9 cellular contexts compared by ENCODE assay signal in the genomic region with DNA sequence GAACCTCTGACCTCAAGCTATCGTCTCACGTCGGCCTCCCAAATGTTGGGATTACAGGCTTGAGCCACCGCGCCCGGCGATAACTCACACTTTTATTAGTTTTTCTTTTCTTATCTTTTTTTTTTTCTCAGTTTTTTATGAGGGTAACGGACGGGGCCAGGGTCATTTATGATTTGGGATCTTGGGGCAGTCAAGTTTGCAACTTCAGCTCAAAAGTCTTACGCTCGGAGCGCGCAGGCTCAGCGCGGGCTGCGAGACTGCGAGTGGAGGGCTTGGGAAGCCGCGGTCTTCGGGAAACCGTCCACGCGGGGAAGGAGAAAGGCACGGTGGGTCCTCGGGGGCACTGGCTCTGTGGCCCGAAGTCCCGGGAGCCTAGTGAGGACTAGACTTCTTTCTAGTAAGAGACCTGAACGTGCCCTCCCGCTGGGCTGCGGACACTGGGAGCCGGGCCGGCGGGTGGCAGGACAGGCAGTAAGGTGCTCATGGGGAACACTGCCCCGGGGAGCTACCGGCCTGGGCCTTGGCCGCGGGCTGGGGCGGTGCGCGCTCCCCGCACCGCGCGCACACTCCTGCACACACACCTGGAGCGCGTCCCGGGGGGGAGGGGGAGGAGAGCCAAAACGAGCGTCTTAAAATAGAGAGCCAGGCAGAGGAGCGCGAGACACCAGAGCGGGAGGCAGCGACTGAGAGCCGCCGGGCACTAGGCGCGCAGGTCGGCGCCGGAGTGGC. TPM values are rescaled to one million over a fixed set of nuclear protein-coding genes. Genes with fewer than 3 reads are reported as not detected.
DNase-seq lines count a peak whose midpoint lies in the region; ATAC-seq lines count a peak whose summit lies in the region.
"Had no signal": no experiment of that assay in that cellular context is flagged by ENCODE, and none has a peak within 500 bp of the region (broad histone marks: within the 10 kb centered on the region; RNA-seq: fewer than 3 reads in every experiment).

No MANE protein-coding gene starts in this region.

- H3K27ac Mint-ChIP-seq in activated naive CD4-positive, alpha-beta T cell treated with anti-CD3 and anti-CD28 coated beads, Interleukin-2, amount 50 U/mL, for 24 hours, result no peak overlapping the region
- H3K27ac Mint-ChIP-seq in activated T-helper 17 cell treated with anti-CD3 and anti-CD28 coated beads, Interleukin-2, amount 50 U/mL, for 72 hours, result no peak overlapping the region
- no peak overlapping the region for H3K27ac Mint-ChIP-seq in stimulated activated effector memory CD8-positive, alpha-beta T cell treated with anti-CD3 and anti-CD28 coated beads, Interleukin-12 subunit alpha, Interleukin-12 subunit beta, amount 100 ng/mL, for 72 hours

- H3K4me1 Mint-ChIP-seq in activated naive CD4-positive, alpha-beta T cell treated with anti-CD3 and anti-CD28 coated beads, Interleukin-2, amount 50 U/mL, for 24 hours, result peaks cover 32% of the 10 kb centered on the region
- H3K4me1 Mint-ChIP-seq in activated T-helper 17 cell treated with anti-CD3 and anti-CD28 coated beads, Interleukin-2, amount 50 U/mL, for 72 hours, result no peaks in the 10 kb centered on the region
- peaks cover 26% of the 10 kb centered on the region for H3K4me1 Mint-ChIP-seq in stimulated activated effector memory CD8-positive, alpha-beta T cell treated with anti-CD3 and anti-CD28 coated beads, Interleukin-12 subunit alpha, Interleukin-12 subunit beta, amount 100 ng/mL, for 72 hours

- no peak for DNase-seq in activated naive CD4-positive, alpha-beta T cell treated with Interleukin-2 at 50 U/mL for 16 hours
- DNase-seq in iPS-NIHi7 (ENCODE audit: extremely low spot score), result peak; percentile 29
- no peak for DNase-seq in stimulated activated effector memory CD8-positive, alpha-beta T cell treated with anti-CD3 and anti-CD28 coated beads, Interleukin-12 subunit alpha, Interleukin-12 subunit beta, amount 100 ng/mL, for 72 hours (ENCODE audit: low spot score in 2 of 2)
- no peak for DNase-seq in hippocampal formation (lab: John Stamatoyannopoulos, UW)
- DNase-seq in NCI-H1048 (lab: John Stamatoyannopoulos, UW), result no peak

- ATAC-seq in activated T-helper 17 cell treated with anti-CD3 and anti-CD28 coated beads, Interleukin-2, amount 50 U/mL, for 72 hours (replicated peaks), result peak; percentile 6
- ATAC-seq in stimulated activated effector memory CD8-positive, alpha-beta T cell treated with anti-CD3 and anti-CD28 coated beads, Interleukin-12 subunit alpha, Interleukin-12 subunit beta, amount 100 ng/mL, for 72 hours, result peak; percentile 22
- ATAC-seq in GM21360 (IDR thresholded peaks at IDR 0.05; ENCODE audit: unreplicated experiment), result no peak

- peak overlapping the region; percentile 70 for H3K4me3 Mint-ChIP-seq in activated naive CD4-positive, alpha-beta T cell treated with anti-CD3 and anti-CD28 coated beads, Interleukin-2, amount 50 U/mL, for 24 hours
- peak overlapping the region; percentile 42 for H3K4me3 Mint-ChIP-seq in activated T-helper 17 cell treated with anti-CD3 and anti-CD28 coated beads, Interleukin-2, amount 50 U/mL, for 72 hours
- peak overlapping the region; percentile 46 for H3K4me3 Mint-ChIP-seq in stimulated activated effector memory CD8-positive, alpha-beta T cell treated with anti-CD3 and anti-CD28 coated beads, Interleukin-12 subunit alpha, Interleukin-12 subunit beta, amount 100 ng/mL, for 72 hours

- H3K36me3 Mint-ChIP-seq in activated naive CD4-positive, alpha-beta T cell treated with anti-CD3 and anti-CD28 coated beads, Interleukin-2, amount 50 U/mL, for 24 hours, result no peaks in the 10 kb centered on the region
- no peaks in the 10 kb centered on the region for H3K36me3 Mint-ChIP-seq in activated T-helper 17 cell treated with anti-CD3 and anti-CD28 coated beads, Interleukin-2, amount 50 U/mL, for 72 hours (ENCODE audit: low read depth)
- H3K36me3 Mint-ChIP-seq in stimulated activated effector memory CD8-positive, alpha-beta T cell treated with anti-CD3 and anti-CD28 coated beads, Interleukin-12 subunit alpha, Interleukin-12 subunit beta, amount 100 ng/mL, for 72 hours, result peaks cover 6% of the 10 kb centered on the region

- peaks cover 66% of the 10 kb centered on the region for H3K27me3 Mint-ChIP-seq in activated naive CD4-positive, alpha-beta T cell treated with anti-CD3 and anti-CD28 coated beads, Interleukin-2, amount 50 U/mL, for 24 hours
- peaks cover 64% of the 10 kb centered on the region for H3K27me3 Mint-ChIP-seq in activated T-helper 17 cell treated with anti-CD3 and anti-CD28 coated beads, Interleukin-2, amount 50 U/mL, for 72 hours

- H3K9me3 Mint-ChIP-seq in activated naive CD4-positive, alpha-beta T cell treated with anti-CD3 and anti-CD28 coated beads, Interleukin-2, amount 50 U/mL, for 24 hours, result no peaks in the 10 kb centered on the region
- no peaks in the 10 kb centered on the region for H3K9me3 Mint-ChIP-seq in activated T-helper 17 cell treated with anti-CD3 and anti-CD28 coated beads, Interleukin-2, amount 50 U/mL, for 72 hours
- H3K9me3 Mint-ChIP-seq in stimulated activated effector memory CD8-positive, alpha-beta T cell treated with anti-CD3 and anti-CD28 coated beads, Interleukin-12 subunit alpha, Interleukin-12 subunit beta, amount 100 ng/mL, for 72 hours, result no peaks in the 10 kb centered on the region

RNA-seq across cellular contexts. Expression of gene BARX2, which starts 0.5 kb away (rescaled TPM):
- total RNA-seq in activated T-helper 17 cell treated with anti-CD3 and anti-CD28 coated beads, Interleukin-2, amount 50 U/mL, for 72 hours, result not detected
- total RNA-seq: pulmonary artery endothelial cell had no signal
